ENCODE assay signal across 8 cellular contexts in the genomic region with DNA sequence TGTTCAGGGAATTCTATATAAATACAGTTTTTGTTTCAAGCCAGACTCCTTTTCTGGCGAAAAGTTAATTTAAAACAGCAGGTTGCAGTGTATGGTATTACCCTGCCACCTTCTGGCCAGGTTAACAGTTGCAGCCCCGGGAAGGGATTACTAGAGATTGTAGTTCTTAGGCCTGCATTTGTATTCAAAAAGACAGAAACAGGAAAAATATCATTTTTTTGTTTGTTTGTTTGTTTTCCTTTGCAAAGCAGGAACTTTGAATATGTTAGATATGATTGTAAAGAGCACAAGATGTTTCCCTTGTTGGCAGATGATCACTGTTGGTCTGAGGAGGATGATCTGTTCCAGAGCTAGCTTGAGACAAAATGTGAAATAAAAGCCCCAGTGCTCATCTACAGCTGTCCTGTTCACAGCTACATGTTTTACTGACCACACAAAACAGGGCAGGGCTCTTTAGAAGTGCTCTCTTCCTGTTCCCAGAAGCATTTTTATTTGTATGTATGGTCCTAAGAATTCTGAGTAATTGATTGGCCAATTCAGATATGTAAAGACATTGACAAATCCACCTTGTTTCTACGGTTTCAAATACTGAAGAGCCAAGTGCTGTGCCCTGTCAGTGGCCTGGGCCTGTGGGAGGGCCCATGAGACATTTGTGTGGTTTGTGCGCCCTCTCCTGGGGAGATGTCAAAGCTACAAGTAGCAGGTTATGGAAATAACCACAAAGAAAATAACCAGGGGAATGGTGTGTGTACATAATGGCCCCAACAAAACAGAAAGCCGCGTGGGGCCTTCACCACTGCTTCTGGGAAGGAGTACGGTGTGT. TPM values are rescaled to one million over a fixed set of nuclear protein-coding genes. Genes with fewer than 3 reads are reported as not detected.
DNase-seq lines count a peak whose midpoint lies in the region; ATAC-seq, FAIRE-seq and TF ChIP-seq lines count a peak whose summit lies in the region.

No MANE protein-coding gene starts in this region.

- H3K27ac ChIP-seq in stomach = peak overlapping the region; percentile 44 to 63 (median 51)

- peaks cover 7% of the 10 kb centered on the region for H3K4me1 Mint-ChIP-seq in activated T-helper 1 cell treated with anti-CD3 and anti-CD28 coated beads, Interleukin-12 subunit alpha, Interleukin-12 subunit beta, Interleukin-2, Interleukin-4 antibody, amounts not matched to agents 30 ng/mL and 10 ng/mL and 1 ng/mL, durations not matched to agents 14 hours and 24 hours and 36 hours (ENCODE audit: low read depth)
- peaks cover 7% of the 10 kb centered on the region for H3K4me1 Mint-ChIP-seq in neural crest cell

- no peak overlapping the region for H3K4me3 ChIP-seq in stomach

- no peak overlapping the region for H3K4me3 Mint-ChIP-seq in activated T-helper 1 cell treated with anti-CD3 and anti-CD28 coated beads, Interleukin-12 subunit alpha, Interleukin-12 subunit beta, Interleukin-2, Interleukin-4 antibody, amounts not matched to agents 30 ng/mL and 10 ng/mL and 1 ng/mL, durations not matched to agents 14 hours and 24 hours and 36 hours
- H3K4me3 Mint-ChIP-seq in neural crest cell = no peak overlapping the region

- ATAC-seq in GM21515 (IDR thresholded peaks at IDR 0.05; ENCODE audit: unreplicated experiment) = peak; percentile 95

- H3K9me3 ChIP-seq in stomach = no peaks in the 10 kb centered on the region

- H3K27ac Mint-ChIP-seq in activated T-helper 1 cell treated with anti-CD3 and anti-CD28 coated beads, Interleukin-12 subunit alpha, Interleukin-12 subunit beta, Interleukin-2, Interleukin-4 antibody, amounts not matched to agents 30 ng/mL and 10 ng/mL and 1 ng/mL, durations not matched to agents 14 hours and 24 hours and 36 hours = no peak overlapping the region
- no peak overlapping the region for H3K27ac Mint-ChIP-seq in neural crest cell (ENCODE audit: unreplicated experiment)

- peaks cover 5% of the 10 kb centered on the region for H3K27me3 Mint-ChIP-seq in activated T-helper 1 cell treated with anti-CD3 and anti-CD28 coated beads, Interleukin-12 subunit alpha, Interleukin-12 subunit beta, Interleukin-2, Interleukin-4 antibody, amounts not matched to agents 30 ng/mL and 10 ng/mL and 1 ng/mL, durations not matched to agents 14 hours and 24 hours and 36 hours (ENCODE audit: insufficient read depth)
- H3K27me3 Mint-ChIP-seq in neural crest cell (ENCODE audit: low read depth) = no peaks in the 10 kb centered on the region

- peaks cover 19 to 36% (median 28%) of the 10 kb centered on the region in 4 donors for H3K4me1 ChIP-seq in stomach

- no peaks in the 10 kb centered on the region for H3K36me3 Mint-ChIP-seq in activated T-helper 1 cell treated with anti-CD3 and anti-CD28 coated beads, Interleukin-12 subunit alpha, Interleukin-12 subunit beta, Interleukin-2, Interleukin-4 antibody, amounts not matched to agents 30 ng/mL and 10 ng/mL and 1 ng/mL, durations not matched to agents 14 hours and 24 hours and 36 hours (ENCODE audit: low read depth)
- peaks cover under 1% of the 10 kb centered on the region for H3K36me3 Mint-ChIP-seq in neural crest cell (ENCODE audit: low read depth)

- 3 to 11% (median 6%) methylated on average over 7 of the region's 7 CpGs for WGBS in stomach, 5 donors

- no peak for TF ChIP-seq POLR2A in stomach (IDR thresholded peaks at IDR 0.05)

- intact Hi-C loops in activated T-helper 1 cell treated with anti-CD3 and anti-CD28 coated beads, Interleukin-12 subunit alpha, Interleukin-12 subunit beta, Interleukin-2, Interleukin-4 antibody, amounts not matched to agents 30 ng/mL and 10 ng/mL and 1 ng/mL, durations not matched to agents 14 hours and 24 hours and 36 hours (cut with micrococcal nuclease) = loop anchor here (1.0 to 2.0 kb wide), 5 partner anchors 137 to 784 kb away; no protein-coding TSS in a partner anchor
- intact Hi-C loops in stomach (cut with DNase I; ENCODE audit: low total_unique reads) = loop anchor here (5.0 to 10.0 kb wide), 3 partner anchors 143 to 330 kb away; no protein-coding TSS in a partner anchor

- H3K27me3 ChIP-seq in stomach = no peaks in the 10 kb centered on the region

- peaks cover 15 to 43% (median 37%) of the 10 kb centered on the region in 4 donors for H3K36me3 ChIP-seq in stomach

- no peak for TF ChIP-seq EP300 in stomach (IDR thresholded peaks at IDR 0.05)

- TF ChIP-seq CTCF in neural crest cell (conservative IDR thresholded peaks at IDR 0.05) (peak; percentile 73), stomach (IDR thresholded peaks at IDR 0.05) (peak in 5 of 7 experiments; percentile 68 to 87 (median 77))

- no peaks in the 10 kb centered on the region for H3K9me3 Mint-ChIP-seq in activated T-helper 1 cell treated with anti-CD3 and anti-CD28 coated beads, Interleukin-12 subunit alpha, Interleukin-12 subunit beta, Interleukin-2, Interleukin-4 antibody, amounts not matched to agents 30 ng/mL and 10 ng/mL and 1 ng/mL, durations not matched to agents 14 hours and 24 hours and 36 hours
- H3K9me3 Mint-ChIP-seq in neural crest cell = no peaks in the 10 kb centered on the region

- FAIRE-seq in RCC 7860 (lab: Jason Lieb, UNC) = no peak

- DNase-seq in DMS53 treated with DMSO at 0.1 percent for 48 hours (lab: John Stamatoyannopoulos, UW; ENCODE audit: unreplicated experiment) (peak; percentile 60), HUDEP-2 (lab: John Stamatoyannopoulos, UW; ENCODE audit: unreplicated experiment in 76 of 76) (peak in 72 of 76 experiments; percentile 7 to 86 (median 63)), RCC 7860 (ENCODE audit: low spot score) (peak; percentile 38), fibroblast of peridontal ligament (ENCODE audit: extremely low read depth) (peak; percentile 82), neural crest cell (ENCODE audit: low read depth, low spot score) (peak; percentile 87), stomach (peak; percentile 88)
- peak; percentile 56 for DNase-seq in activated T-helper 1 cell treated with anti-CD3 and anti-CD28 coated beads, Interleukin-12 subunit alpha, Interleukin-12 subunit beta, Interleukin-2, Interleukin-4 antibody, amounts not matched to agents 30 ng/mL and 10 ng/mL and 1 ng/mL, durations not matched to agents 14 hours and 24 hours and 36 hours (ENCODE audit: low spot score)

RNA-seq across cellular contexts. Expression of a gene that starts 57.9 kb away (rescaled TPM):
- not detected in 2 replicates for total RNA-seq in activated T-helper 1 cell treated with anti-CD3 and anti-CD28 coated beads, Interleukin-12 subunit alpha, Interleukin-12 subunit beta, Interleukin-2, Interleukin-4 antibody, amounts not matched to agents 30 ng/mL and 10 ng/mL and 1 ng/mL, durations not matched to agents 14 hours and 24 hours and 36 hours
- total RNA-seq in neural crest cell (not detected in 2 replicates), stomach (not detected)
- under 1 TPM in 1 of 3 donors, not detected in 2; 0.30 TPM for polyA plus RNA-seq in stomach

Comparison
In these comparisons a context has a peak if more than half of its experiments do, and no peak if none do; other contexts are left out.
1. DNase-seq: peak in every context shown above with its lines; median percentile 88 in stomach; 87 in neural crest cell; 82 in fibroblast of peridontal ligament; 63 in HUDEP-2; 60 in DMS53 treated with DMSO at 0.1 percent for 48 hours; 56 in activated T-helper 1 cell treated with anti-CD3 and anti-CD28 coated beads, Interleukin-12 subunit alpha, Interleukin-12 subunit beta, Interleukin-2, Interleukin-4 antibody, amounts not matched to agents 30 ng/mL and 10 ng/mL and 1 ng/mL, durations not matched to agents 14 hours and 24 hours and 36 hours; 38 in RCC 7860.